Comparison of ENCODE assay signal across 10 cellular contexts in genomic region chr10:5589963-5590511, GRCh38.
DNase-seq lines count a peak whose midpoint lies in the region; ATAC-seq and TF ChIP-seq lines count a peak whose summit lies in the region.
"Had no signal": no experiment of that assay in that cellular context is flagged by ENCODE, and none has a peak within 500 bp of the region (broad histone marks: within the 10 kb centered on the region; RNA-seq: fewer than 3 reads in every experiment).

No MANE protein-coding gene starts in this region.

- no peaks in the 10 kb centered on the region for H3K36me3 Mint-ChIP-seq in T-cell

- POLR2A ChIA-PET in T-cell (lab: Charles Lee): no interaction called here

- peak overlapping the region; percentile 4 to 15 for H3K27ac Mint-ChIP-seq in T-cell

- peaks cover 9 to 25% (median 16%) of the 10 kb centered on the region in 3 donors for H3K4me1 Mint-ChIP-seq in T-cell

- CTCF ChIA-PET in T-cell (lab: Charles Lee): interaction anchor here in 1 of 2 donors (0.6 kb wide), 1 partner anchor 90 kb away, joined by 3 read pairs; no protein-coding TSS in a partner anchor

- peak; percentile 27 for TF ChIP-seq CTCF in fibroblast of pulmonary artery (IDR thresholded peaks at IDR 0.05; ENCODE audit: low read length, missing control alignments)

- DNase-seq in activated CD4-positive, alpha-beta T cell treated with anti-CD3 and anti-CD28 coated beads for 48 hours: peak; percentile 18
- no peak for DNase-seq in activated CD4-positive, alpha-beta T cell treated with anti-CD3 and anti-CD28 coated beads, Interleukin-2, amount 50 U/mL, for 48 hours
- DNase-seq in T-cell (no peak), fibroblast of pulmonary artery (ENCODE audit: low read depth) (peak; percentile 39), stromal cell of bone marrow (ENCODE audit: low read depth) (peak; percentile 44), inferior parietal cortex (ENCODE audit: extremely low spot score) (no peak)
- DNase-seq: stimulated activated CD8-positive, alpha-beta memory T cell treated with anti-CD3 and anti-CD28 coated beads, Interleukin-4, amount 100 ng/mL, for 48 hours had no signal

- H3K4me3 Mint-ChIP-seq in T-cell: no peak overlapping the region

- H3K27me3 Mint-ChIP-seq in T-cell: peaks cover 14 to 36% of the 10 kb centered on the region in 2 donors

- ATAC-seq in T-cell (replicated peaks in 1 of 4): no peak
- ATAC-seq in HG02852 (IDR thresholded peaks at IDR 0.05; ENCODE audit: unreplicated experiment): no peak
- no peak for ATAC-seq in GM21423 (IDR thresholded peaks at IDR 0.05; ENCODE audit: unreplicated experiment)

- no peaks in the 10 kb centered on the region for H3K9me3 Mint-ChIP-seq in T-cell

- H3K4me3 ChIP-seq in fibroblast of pulmonary artery (replicated peaks; ENCODE audit: low read depth, low read length): no peak overlapping the region
- H3K4me3 ChIP-seq: pancreas had no signal

Comparison
In these comparisons a context has a peak if more than half of its experiments do, and no peak if none do; other contexts are left out.
1. DNase-seq: peak in activated CD4-positive, alpha-beta T cell treated with anti-CD3 and anti-CD28 coated beads for 48 hours (single experiment), fibroblast of pulmonary artery (single experiment) and stromal cell of bone marrow (single experiment); none in activated CD4-positive, alpha-beta T cell treated with anti-CD3 and anti-CD28 coated beads, Interleukin-2, amount 50 U/mL, for 48 hours (0 of 2), T-cell (0 of 34) and inferior parietal cortex (single experiment).